In the genomic region with DNA sequence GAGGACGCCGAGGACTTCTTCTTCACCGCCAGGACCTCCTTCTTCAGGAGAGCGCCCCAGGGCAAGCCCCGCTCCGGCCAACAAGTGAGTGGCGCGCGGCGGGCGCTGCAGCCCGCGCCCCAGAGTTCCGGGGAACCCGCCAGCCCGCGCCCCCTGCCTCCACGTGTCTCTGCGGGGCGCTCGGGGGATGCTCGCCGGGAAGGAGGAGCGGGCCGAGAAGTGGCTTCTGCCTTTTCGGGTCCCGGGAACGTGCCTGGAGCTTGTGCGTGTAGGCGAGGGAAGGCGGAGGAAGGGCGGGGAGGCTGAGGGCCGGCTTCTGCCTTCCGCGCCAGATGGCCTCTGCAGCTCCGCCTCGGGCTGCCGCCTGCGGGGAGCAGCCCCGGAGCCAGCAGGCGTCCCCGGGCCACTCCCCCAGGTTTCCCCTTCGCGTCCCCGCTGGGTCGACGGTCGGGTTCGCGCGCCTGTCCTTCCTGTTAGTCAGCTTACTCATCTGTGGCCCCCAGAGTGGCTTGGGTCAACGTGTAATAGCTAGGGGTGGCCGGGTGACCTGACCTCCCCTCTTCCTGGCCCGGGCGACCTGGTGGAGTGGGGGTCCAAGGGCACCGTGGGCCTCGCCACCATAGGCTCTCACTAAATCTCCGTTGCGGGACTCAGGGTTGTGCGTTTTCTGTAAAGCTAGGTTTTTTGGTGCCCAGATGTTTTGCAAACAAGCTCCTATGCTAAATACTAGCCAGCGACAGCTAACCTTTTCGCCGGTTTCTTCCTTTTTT, we compare ENCODE assay signal across 2 cellular contexts.
TF ChIP-seq lines count a peak whose summit lies in the region.

No MANE protein-coding gene starts in this region.

TF ChIP-seq in HEK293, 187 proteins besides CTCF, POLR2A, EP300 and RAD21 (continued from another document and continues in another):
- TF ChIP-seq ZBTB7A (tag by site-specific recombination; IDR thresholded peaks at IDR 0.05; ENCODE audit: low read depth) (0 out of 2 replicates have a peak, but pooled peaks have one; percentile 30), ZBTB21 (tag by site-specific recombination; IDR thresholded peaks at IDR 0.05) (no peak), ZFHX2 (tag by site-specific recombination; conservative IDR thresholded peaks at IDR 0.05) (peak; percentile 94), KLF16 (tag by site-specific recombination; IDR thresholded peaks at IDR 0.05) (peak; percentile 90), ZNF473 (tag by site-specific recombination; IDR thresholded peaks at IDR 0.05) (no peak), ZFP41 (tag by site-specific recombination; IDR thresholded peaks at IDR 0.05; ENCODE audit: borderline replicate concordance) (no peak), ZBTB20 (tag by site-specific recombination; IDR thresholded peaks at IDR 0.05) (peak; percentile 95), KLF8 (tag by site-specific recombination; IDR thresholded peaks at IDR 0.05) (peak; percentile 79; the same call in 1 of the 2 replicates)
- TF ChIP-seq, protein P1, sequence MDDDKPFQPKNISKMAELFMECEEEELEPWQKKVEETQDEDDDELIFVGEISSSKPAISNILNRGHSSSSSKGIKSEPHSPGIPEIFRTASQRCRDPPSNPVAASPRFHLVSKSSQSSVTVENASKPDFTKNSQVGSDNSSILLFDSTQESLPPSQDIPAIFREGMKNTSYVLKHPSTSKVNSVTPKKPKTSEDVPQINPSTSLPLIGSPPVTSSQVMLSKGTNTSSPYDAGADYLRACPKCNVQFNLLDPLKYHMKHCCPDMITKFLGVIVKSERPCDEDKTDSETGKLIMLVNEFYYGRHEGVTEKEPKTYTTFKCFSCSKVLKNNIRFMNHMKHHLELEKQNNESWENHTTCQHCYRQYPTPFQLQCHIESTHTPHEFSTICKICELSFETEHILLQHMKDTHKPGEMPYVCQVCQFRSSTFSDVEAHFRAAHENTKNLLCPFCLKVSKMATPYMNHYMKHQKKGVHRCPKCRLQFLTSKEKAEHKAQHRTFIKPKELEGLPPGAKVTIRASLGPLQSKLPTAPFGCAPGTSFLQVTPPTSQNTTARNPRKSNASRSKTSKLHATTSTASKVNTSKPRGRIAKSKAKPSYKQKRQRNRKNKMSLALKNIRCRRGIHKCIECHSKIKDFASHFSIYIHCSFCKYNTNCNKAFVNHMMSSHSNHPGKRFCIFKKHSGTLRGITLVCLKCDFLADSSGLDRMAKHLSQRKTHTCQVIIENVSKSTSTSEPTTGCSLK (tag by site-specific recombination; IDR thresholded peaks at IDR 0.05), result no peak
- TF ChIP-seq, protein P2, sequence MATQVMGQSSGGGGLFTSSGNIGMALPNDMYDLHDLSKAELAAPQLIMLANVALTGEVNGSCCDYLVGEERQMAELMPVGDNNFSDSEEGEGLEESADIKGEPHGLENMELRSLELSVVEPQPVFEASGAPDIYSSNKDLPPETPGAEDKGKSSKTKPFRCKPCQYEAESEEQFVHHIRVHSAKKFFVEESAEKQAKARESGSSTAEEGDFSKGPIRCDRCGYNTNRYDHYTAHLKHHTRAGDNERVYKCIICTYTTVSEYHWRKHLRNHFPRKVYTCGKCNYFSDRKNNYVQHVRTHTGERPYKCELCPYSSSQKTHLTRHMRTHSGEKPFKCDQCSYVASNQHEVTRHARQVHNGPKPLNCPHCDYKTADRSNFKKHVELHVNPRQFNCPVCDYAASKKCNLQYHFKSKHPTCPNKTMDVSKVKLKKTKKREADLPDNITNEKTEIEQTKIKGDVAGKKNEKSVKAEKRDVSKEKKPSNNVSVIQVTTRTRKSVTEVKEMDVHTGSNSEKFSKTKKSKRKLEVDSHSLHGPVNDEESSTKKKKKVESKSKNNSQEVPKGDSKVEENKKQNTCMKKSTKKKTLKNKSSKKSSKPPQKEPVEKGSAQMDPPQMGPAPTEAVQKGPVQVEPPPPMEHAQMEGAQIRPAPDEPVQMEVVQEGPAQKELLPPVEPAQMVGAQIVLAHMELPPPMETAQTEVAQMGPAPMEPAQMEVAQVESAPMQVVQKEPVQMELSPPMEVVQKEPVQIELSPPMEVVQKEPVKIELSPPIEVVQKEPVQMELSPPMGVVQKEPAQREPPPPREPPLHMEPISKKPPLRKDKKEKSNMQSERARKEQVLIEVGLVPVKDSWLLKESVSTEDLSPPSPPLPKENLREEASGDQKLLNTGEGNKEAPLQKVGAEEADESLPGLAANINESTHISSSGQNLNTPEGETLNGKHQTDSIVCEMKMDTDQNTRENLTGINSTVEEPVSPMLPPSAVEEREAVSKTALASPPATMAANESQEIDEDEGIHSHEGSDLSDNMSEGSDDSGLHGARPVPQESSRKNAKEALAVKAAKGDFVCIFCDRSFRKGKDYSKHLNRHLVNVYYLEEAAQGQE (tag by site-specific recombination; IDR thresholded peaks at IDR 0.05), result 0 out of 2 replicates have a peak, but pooled peaks have one; percentile 22
- TF ChIP-seq, protein P3, sequence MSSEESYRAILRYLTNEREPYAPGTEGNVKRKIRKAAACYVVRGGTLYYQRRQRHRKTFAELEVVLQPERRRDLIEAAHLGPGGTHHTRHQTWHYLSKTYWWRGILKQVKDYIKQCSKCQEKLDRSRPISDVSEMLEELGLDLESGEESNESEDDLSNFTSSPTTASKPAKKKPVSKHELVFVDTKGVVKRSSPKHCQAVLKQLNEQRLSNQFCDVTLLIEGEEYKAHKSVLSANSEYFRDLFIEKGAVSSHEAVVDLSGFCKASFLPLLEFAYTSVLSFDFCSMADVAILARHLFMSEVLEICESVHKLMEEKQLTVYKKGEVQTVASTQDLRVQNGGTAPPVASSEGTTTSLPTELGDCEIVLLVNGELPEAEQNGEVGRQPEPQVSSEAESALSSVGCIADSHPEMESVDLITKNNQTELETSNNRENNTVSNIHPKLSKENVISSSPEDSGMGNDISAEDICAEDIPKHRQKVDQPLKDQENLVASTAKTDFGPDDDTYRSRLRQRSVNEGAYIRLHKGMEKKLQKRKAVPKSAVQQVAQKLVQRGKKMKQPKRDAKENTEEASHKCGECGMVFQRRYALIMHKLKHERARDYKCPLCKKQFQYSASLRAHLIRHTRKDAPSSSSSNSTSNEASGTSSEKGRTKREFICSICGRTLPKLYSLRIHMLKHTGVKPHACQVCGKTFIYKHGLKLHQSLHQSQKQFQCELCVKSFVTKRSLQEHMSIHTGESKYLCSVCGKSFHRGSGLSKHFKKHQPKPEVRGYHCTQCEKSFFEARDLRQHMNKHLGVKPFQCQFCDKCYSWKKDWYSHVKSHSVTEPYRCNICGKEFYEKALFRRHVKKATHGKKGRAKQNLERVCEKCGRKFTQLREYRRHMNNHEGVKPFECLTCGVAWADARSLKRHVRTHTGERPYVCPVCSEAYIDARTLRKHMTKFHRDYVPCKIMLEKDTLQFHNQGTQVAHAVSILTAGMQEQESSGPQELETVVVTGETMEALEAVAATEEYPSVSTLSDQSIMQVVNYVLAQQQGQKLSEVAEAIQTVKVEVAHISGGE (tag by site-specific recombination; conservative IDR thresholded peaks at IDR 0.05; ENCODE audit: low read depth), result peak; percentile 21; the same call in 1 of the 2 replicates

TF ChIP-seq in HepG2, 621 proteins besides CTCF, POLR2A, EP300 and RAD21 (continued from another document and continues in another):
- TF ChIP-seq KAT2B (IDR thresholded peaks at IDR 0.05; ENCODE audit: borderline replicate concordance, low read depth, low read length) (no peak), TBX2 (CRISPR knock-in tag; IDR thresholded peaks at IDR 0.05; ENCODE audit: borderline replicate concordance) (0 out of 2 replicates have a peak, but pooled peaks have one; percentile 12), ZNF451 (CRISPR knock-in tag; IDR thresholded peaks at IDR 0.05) (no peak), KMT2A (CRISPR knock-in tag; IDR thresholded peaks at IDR 0.05) (peak; percentile 78), NCOA2 (CRISPR knock-in tag; IDR thresholded peaks at IDR 0.05) (no peak; the same call in 1 of the 2 replicates), ZBTB8A (CRISPR knock-in tag; IDR thresholded peaks at IDR 0.05; ENCODE audit: borderline replicate concordance, low read depth) (no peak), ELF4 (CRISPR knock-in tag; IDR thresholded peaks at IDR 0.05; ENCODE audit: borderline replicate concordance) (0 out of 2 replicates have a peak, but pooled peaks have one; percentile 3), SMARCE1 (IDR thresholded peaks at IDR 0.05; ENCODE audit: borderline replicate concordance) (no peak), MAFK (conservative IDR thresholded peaks at IDR 0.05 in 1 of 2, IDR thresholded peaks at IDR 0.05 in 1 of 2; ENCODE audit: low read length in 2 of 2) (no peak), ZIK1 (CRISPR knock-in tag; IDR thresholded peaks at IDR 0.05; ENCODE audit: borderline replicate concordance, low read depth) (no peak)
- TF ChIP-seq, protein P4, sequence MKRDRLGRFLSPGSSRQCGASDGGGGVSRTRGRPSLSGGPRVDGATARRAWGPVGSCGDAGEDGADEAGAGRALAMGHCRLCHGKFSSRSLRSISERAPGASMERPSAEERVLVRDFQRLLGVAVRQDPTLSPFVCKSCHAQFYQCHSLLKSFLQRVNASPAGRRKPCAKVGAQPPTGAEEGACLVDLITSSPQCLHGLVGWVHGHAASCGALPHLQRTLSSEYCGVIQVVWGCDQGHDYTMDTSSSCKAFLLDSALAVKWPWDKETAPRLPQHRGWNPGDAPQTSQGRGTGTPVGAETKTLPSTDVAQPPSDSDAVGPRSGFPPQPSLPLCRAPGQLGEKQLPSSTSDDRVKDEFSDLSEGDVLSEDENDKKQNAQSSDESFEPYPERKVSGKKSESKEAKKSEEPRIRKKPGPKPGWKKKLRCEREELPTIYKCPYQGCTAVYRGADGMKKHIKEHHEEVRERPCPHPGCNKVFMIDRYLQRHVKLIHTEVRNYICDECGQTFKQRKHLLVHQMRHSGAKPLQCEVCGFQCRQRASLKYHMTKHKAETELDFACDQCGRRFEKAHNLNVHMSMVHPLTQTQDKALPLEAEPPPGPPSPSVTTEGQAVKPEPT (CRISPR knock-in tag; IDR thresholded peaks at IDR 0.05; ENCODE audit: low read depth), result no peak
- TF ChIP-seq, protein P5, sequence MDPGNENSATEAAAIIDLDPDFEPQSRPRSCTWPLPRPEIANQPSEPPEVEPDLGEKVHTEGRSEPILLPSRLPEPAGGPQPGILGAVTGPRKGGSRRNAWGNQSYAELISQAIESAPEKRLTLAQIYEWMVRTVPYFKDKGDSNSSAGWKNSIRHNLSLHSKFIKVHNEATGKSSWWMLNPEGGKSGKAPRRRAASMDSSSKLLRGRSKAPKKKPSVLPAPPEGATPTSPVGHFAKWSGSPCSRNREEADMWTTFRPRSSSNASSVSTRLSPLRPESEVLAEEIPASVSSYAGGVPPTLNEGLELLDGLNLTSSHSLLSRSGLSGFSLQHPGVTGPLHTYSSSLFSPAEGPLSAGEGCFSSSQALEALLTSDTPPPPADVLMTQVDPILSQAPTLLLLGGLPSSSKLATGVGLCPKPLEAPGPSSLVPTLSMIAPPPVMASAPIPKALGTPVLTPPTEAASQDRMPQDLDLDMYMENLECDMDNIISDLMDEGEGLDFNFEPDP (CRISPR knock-in tag; conservative IDR thresholded peaks at IDR 0.05), result 0 out of 2 replicates have a peak, but pooled peaks have one; percentile 68
- TF ChIP-seq, protein P6, sequence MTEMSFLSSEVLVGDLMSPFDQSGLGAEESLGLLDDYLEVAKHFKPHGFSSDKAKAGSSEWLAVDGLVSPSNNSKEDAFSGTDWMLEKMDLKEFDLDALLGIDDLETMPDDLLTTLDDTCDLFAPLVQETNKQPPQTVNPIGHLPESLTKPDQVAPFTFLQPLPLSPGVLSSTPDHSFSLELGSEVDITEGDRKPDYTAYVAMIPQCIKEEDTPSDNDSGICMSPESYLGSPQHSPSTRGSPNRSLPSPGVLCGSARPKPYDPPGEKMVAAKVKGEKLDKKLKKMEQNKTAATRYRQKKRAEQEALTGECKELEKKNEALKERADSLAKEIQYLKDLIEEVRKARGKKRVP (CRISPR knock-in tag; IDR thresholded peaks at IDR 0.05), result no peak
- TF ChIP-seq, protein P7, sequence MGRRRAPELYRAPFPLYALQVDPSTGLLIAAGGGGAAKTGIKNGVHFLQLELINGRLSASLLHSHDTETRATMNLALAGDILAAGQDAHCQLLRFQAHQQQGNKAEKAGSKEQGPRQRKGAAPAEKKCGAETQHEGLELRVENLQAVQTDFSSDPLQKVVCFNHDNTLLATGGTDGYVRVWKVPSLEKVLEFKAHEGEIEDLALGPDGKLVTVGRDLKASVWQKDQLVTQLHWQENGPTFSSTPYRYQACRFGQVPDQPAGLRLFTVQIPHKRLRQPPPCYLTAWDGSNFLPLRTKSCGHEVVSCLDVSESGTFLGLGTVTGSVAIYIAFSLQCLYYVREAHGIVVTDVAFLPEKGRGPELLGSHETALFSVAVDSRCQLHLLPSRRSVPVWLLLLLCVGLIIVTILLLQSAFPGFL (CRISPR knock-in tag; IDR thresholded peaks at IDR 0.05), result no peak
- TF ChIP-seq, protein P8, sequence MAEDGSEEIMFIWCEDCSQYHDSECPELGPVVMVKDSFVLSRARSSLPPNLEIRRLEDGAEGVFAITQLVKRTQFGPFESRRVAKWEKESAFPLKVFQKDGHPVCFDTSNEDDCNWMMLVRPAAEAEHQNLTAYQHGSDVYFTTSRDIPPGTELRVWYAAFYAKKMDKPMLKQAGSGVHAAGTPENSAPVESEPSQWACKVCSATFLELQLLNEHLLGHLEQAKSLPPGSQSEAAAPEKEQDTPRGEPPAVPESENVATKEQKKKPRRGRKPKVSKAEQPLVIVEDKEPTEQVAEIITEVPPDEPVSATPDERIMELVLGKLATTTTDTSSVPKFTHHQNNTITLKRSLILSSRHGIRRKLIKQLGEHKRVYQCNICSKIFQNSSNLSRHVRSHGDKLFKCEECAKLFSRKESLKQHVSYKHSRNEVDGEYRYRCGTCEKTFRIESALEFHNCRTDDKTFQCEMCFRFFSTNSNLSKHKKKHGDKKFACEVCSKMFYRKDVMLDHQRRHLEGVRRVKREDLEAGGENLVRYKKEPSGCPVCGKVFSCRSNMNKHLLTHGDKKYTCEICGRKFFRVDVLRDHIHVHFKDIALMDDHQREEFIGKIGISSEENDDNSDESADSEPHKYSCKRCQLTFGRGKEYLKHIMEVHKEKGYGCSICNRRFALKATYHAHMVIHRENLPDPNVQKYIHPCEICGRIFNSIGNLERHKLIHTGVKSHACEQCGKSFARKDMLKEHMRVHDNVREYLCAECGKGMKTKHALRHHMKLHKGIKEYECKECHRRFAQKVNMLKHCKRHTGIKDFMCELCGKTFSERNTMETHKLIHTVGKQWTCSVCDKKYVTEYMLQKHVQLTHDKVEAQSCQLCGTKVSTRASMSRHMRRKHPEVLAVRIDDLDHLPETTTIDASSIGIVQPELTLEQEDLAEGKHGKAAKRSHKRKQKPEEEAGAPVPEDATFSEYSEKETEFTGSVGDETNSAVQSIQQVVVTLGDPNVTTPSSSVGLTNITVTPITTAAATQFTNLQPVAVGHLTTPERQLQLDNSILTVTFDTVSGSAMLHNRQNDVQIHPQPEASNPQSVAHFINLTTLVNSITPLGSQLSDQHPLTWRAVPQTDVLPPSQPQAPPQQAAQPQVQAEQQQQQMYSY (CRISPR knock-in tag; IDR thresholded peaks at IDR 0.05), result 0 out of 2 replicates have a peak, but pooled peaks have one; percentile 23
- TF ChIP-seq, protein P9, sequence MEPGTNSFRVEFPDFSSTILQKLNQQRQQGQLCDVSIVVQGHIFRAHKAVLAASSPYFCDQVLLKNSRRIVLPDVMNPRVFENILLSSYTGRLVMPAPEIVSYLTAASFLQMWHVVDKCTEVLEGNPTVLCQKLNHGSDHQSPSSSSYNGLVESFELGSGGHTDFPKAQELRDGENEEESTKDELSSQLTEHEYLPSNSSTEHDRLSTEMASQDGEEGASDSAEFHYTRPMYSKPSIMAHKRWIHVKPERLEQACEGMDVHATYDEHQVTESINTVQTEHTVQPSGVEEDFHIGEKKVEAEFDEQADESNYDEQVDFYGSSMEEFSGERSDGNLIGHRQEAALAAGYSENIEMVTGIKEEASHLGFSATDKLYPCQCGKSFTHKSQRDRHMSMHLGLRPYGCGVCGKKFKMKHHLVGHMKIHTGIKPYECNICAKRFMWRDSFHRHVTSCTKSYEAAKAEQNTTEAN (CRISPR knock-in tag; conservative IDR thresholded peaks at IDR 0.05), result 0 out of 2 replicates have a peak, but pooled peaks have one; percentile 15
